7 cellular contexts compared by ENCODE assay signal in the genomic region with DNA sequence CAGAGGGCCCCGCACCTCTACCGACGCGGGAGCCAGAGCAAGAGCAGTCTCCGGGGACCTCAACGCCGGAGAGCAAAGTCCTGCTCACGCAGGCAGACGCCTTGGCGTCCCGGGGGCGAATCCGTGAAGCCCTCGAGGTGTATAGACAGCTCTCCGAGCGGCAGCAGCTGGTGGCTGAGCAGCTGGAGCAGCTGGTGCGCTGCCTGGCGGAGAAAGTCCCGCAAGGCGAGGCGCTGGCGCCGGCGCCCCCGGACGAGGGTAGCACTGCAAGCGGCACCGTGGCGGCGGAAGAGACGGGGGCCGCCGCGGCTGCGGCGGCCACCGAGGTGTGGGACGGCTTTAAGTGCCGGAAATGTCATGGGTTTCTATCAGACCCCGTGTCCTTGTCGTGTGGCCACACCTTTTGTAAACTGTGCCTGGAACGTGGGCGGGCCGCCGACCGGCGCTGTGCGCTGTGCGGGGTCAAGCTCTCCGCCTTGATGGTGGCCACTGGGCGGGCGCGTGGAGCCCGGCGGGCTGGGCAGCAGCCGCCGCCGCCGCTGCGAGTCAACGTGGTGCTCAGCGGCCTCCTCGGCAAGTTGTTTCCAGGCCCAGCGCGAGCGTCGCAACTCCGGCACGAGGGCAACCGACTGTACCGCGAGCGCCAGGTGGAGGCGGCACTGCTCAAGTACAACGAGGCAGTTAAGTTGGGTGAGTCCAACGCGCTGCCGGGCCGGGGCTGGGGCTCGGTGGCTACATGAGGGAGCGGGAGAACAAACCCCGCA. TPM values are rescaled to one million over a fixed set of nuclear protein-coding genes. Genes with fewer than 3 reads are reported as not detected.
DNase-seq lines count a peak whose midpoint lies in the region; ATAC-seq and TF ChIP-seq lines count a peak whose summit lies in the region.

No MANE protein-coding gene starts in this region.

- no peaks in the 10 kb centered on the region for H3K36me3 Mint-ChIP-seq in stimulated activated memory B cell treated with anti-CD40 and anti-IgM and Interleukin-4, amounts not matched to agents 10 μg/mL and 1 μg/mL and 100 μg/mL, for 72 hours

- H3K36me3 ChIP-seq in mesendoderm (ENCODE audit: control insufficient read depth, insufficient read depth, low read length) = no peaks in the 10 kb centered on the region

- H3K23ac ChIP-seq in mesendoderm (ENCODE audit: low read length) = no peak overlapping the region

- peaks cover 30% of the 10 kb centered on the region for H3K27me3 ChIP-seq in mesendoderm (ENCODE audit: insufficient read depth, low read length, poor library complexity)

- H2AK5ac ChIP-seq in mesendoderm (ENCODE audit: low read length) = no peak overlapping the region

- no peak for TF ChIP-seq CTCF in LNCaP clone FGC (IDR thresholded peaks at IDR 0.05; ENCODE audit: control insufficient read depth, extremely low read depth, insufficient read depth)
- TF ChIP-seq CTCF in coronary artery (IDR thresholded peaks at IDR 0.05) = no peak

- peaks cover 15% of the 10 kb centered on the region for H3K27me3 Mint-ChIP-seq in stimulated activated memory B cell treated with anti-CD40 and anti-IgM and Interleukin-4, amounts not matched to agents 10 μg/mL and 1 μg/mL and 100 μg/mL, for 72 hours

- peaks cover 19% of the 10 kb centered on the region for H3K4me1 Mint-ChIP-seq in stimulated activated memory B cell treated with anti-CD40 and anti-IgM and Interleukin-4, amounts not matched to agents 10 μg/mL and 1 μg/mL and 100 μg/mL, for 72 hours

- peak overlapping the region; percentile 81 for H3K27ac Mint-ChIP-seq in stimulated activated memory B cell treated with anti-CD40 and anti-IgM and Interleukin-4, amounts not matched to agents 10 μg/mL and 1 μg/mL and 100 μg/mL, for 72 hours

- H3K4me3 Mint-ChIP-seq in stimulated activated memory B cell treated with anti-CD40 and anti-IgM and Interleukin-4, amounts not matched to agents 10 μg/mL and 1 μg/mL and 100 μg/mL, for 72 hours = peak overlapping the region; percentile 88

- H3K4ac ChIP-seq in mesendoderm (ENCODE audit: low read depth, low read length) = no peak overlapping the region

- no peak overlapping the region for H4K8ac ChIP-seq in mesendoderm (ENCODE audit: low read depth, low read length)

- H3K4me2 ChIP-seq in mesendoderm (ENCODE audit: low read length) = peak overlapping the region; percentile 25

- H3K79me1 ChIP-seq in mesendoderm (ENCODE audit: low read length) = no peaks in the 10 kb centered on the region

- H2BK120ac ChIP-seq in mesendoderm (ENCODE audit: low read depth, low read length) = no peak overlapping the region

- DNase-seq in LNCaP clone FGC (ENCODE audit: low read depth) = no peak
- peak; percentile 51 for DNase-seq in activated CD4-positive, CD25-positive, alpha-beta regulatory T cell treated with anti-CD3 and anti-CD28 coated beads, Interleukin-2, amount 50 U/mL, for 72 hours
- DNase-seq in coronary artery (ENCODE audit: low spot score) = peak; percentile 76
- DNase-seq in mesendoderm = peak; percentile 67

- H4K5ac ChIP-seq in mesendoderm (ENCODE audit: low read length) = no peak overlapping the region

- H3K56ac ChIP-seq in mesendoderm (ENCODE audit: low read length) = peak overlapping the region; percentile 34

- no peaks in the 10 kb centered on the region for H3K4me1 ChIP-seq in mesendoderm (ENCODE audit: control insufficient read depth, low read depth, low read length)

- no peaks in the 10 kb centered on the region for H3K79me2 ChIP-seq in mesendoderm (ENCODE audit: control insufficient read depth, insufficient read depth, low read length)

- no peak overlapping the region for H3K9ac ChIP-seq in mesendoderm (ENCODE audit: low read length)

- no peaks in the 10 kb centered on the region for H3K9me3 Mint-ChIP-seq in stimulated activated memory B cell treated with anti-CD40 and anti-IgM and Interleukin-4, amounts not matched to agents 10 μg/mL and 1 μg/mL and 100 μg/mL, for 72 hours

- no peak overlapping the region for H2BK15ac ChIP-seq in mesendoderm (replicated peaks; ENCODE audit: low read depth)

- H3K18ac ChIP-seq in mesendoderm (ENCODE audit: low read length) = no peak overlapping the region

- ATAC-seq in GM18909 (IDR thresholded peaks at IDR 0.05; ENCODE audit: poor library complexity, unreplicated experiment) = peak; percentile 41
- peak; percentile 67 for ATAC-seq in stimulated activated memory B cell treated with anti-CD40 and anti-IgM and Interleukin-4, amounts not matched to agents 10 μg/mL and 1 μg/mL and 100 μg/mL, for 72 hours
- no peak for ATAC-seq in GM21528 (IDR thresholded peaks at IDR 0.05; ENCODE audit: low FRiP score, unreplicated experiment)

- H3K4me3 ChIP-seq in LNCaP clone FGC (ENCODE audit: low read depth, low read length) (peak overlapping the region; percentile 18; the same call in 1 of the 2 replicates), coronary artery (peak overlapping the region; percentile 78), mesendoderm (ENCODE audit: low read length) (no peak overlapping the region)

- H3K27ac ChIP-seq in coronary artery = peak overlapping the region; percentile 74 to 92
- no peak overlapping the region for H3K27ac ChIP-seq in mesendoderm (ENCODE audit: low read depth, low read length)

- no peak overlapping the region for H2BK5ac ChIP-seq in mesendoderm (ENCODE audit: low read length)

- WGBS in mesendoderm (ENCODE audit: extremely low coverage, insufficient coverage, low lambda C conversion rate) = no CpG with 5 or more reads among the region's 82 CpGs

RNA-seq across cellular contexts. Expression of a gene that starts 0.7 kb away (rescaled TPM):
- 0.24 TPM for polyA plus RNA-seq in mesendoderm (2013, experiment 1 of 2)
- 0.25 TPM for polyA plus RNA-seq in mesendoderm (2013, experiment 2 of 2)
